32 cellular contexts compared by ENCODE assay signal in genomic region chr4:38065181-38065580, GRCh38.
"Had no signal": no experiment of that assay in that cellular context is flagged by ENCODE, and none has a peak within 500 bp of the region (broad histone marks: within the 10 kb centered on the region; RNA-seq: fewer than 3 reads in every experiment).

No MANE protein-coding gene starts in this region.

- FAIRE-seq: colon, frontal cortex, TTC549 had no signal

- H3K9me3 Mint-ChIP-seq: activated CD4-positive, alpha-beta memory T cell treated with anti-CD3 and anti-CD28 coated beads, Interleukin-2, amount 10 ng/mL, durations not matched to agents 7 days and 5 days; activated CD4-positive, alpha-beta T cell treated with anti-CD3 and anti-CD28 coated beads, Interleukin-2, amount 10 ng/mL, durations not matched to agents 7 days and 5 days; activated naive CD4-positive, alpha-beta T cell treated with anti-CD3 and anti-CD28 coated beads for 36 hours; activated naive CD4-positive, alpha-beta T cell treated with anti-CD3 and anti-CD28 coated beads, Interleukin-2, amount 50 U/mL, for 24 hours; activated naive CD8-positive, alpha-beta T cell treated with anti-CD3 and anti-CD28 coated beads for 36 hours; activated naive CD8-positive, alpha-beta T cell treated with anti-CD3 and anti-CD28 coated beads, Interleukin-2, amount 50 U/mL, for 24 hours; activated T-helper 1 cell treated with anti-CD3 and anti-CD28 coated beads, Interleukin-12 subunit alpha, Interleukin-12 subunit beta, Interleukin-2, Interleukin-4 antibody, amounts not matched to agents 30 ng/mL and 10 ng/mL and 1 ng/mL, durations not matched to agents 14 hours and 24 hours and 36 hours; activated T-helper 2 cell treated with anti-CD3 and anti-CD28 coated beads, Interferon-gamma antibody, Interleukin-2, Interleukin-4, amounts not matched to agents 10 μg/mL and 5 μg/mL and 100 μg/mL, durations not matched to agents 14 hours and 24 hours and 36 hours; effector memory CD8-positive, alpha-beta T cell; WTC11 had no signal

- ATAC-seq: activated naive CD8-positive, alpha-beta T cell treated with anti-CD3 and anti-CD28 coated beads, Interleukin-2, amount 50 U/mL, for 24 hours; body of pancreas; effector memory CD8-positive, alpha-beta T cell; WTC11 had no signal

- H3K27ac ChIP-seq: adrenal gland, body of pancreas, esophagus squamous epithelium, VCaP had no signal

- H3K27me3 Mint-ChIP-seq: activated CD4-positive, alpha-beta memory T cell treated with anti-CD3 and anti-CD28 coated beads, Interleukin-2, amount 10 ng/mL, durations not matched to agents 7 days and 5 days; activated CD4-positive, alpha-beta T cell treated with anti-CD3 and anti-CD28 coated beads, Interleukin-2, amount 10 ng/mL, durations not matched to agents 7 days and 5 days; activated naive CD4-positive, alpha-beta T cell treated with anti-CD3 and anti-CD28 coated beads, Interleukin-2, amount 50 U/mL, for 24 hours; activated naive CD8-positive, alpha-beta T cell treated with anti-CD3 and anti-CD28 coated beads for 36 hours; activated naive CD8-positive, alpha-beta T cell treated with anti-CD3 and anti-CD28 coated beads, Interleukin-2, amount 50 U/mL, for 24 hours; effector memory CD8-positive, alpha-beta T cell had no signal

- H3K36me3 ChIP-seq: adrenal gland had no signal

- DNase-seq: activated CD4-positive, alpha-beta memory T cell treated with anti-CD3 and anti-CD28 coated beads, Interleukin-2, amount 10 ng/mL, durations not matched to agents 7 days and 5 days; activated CD4-positive, alpha-beta T cell treated with anti-CD3 and anti-CD28 coated beads for 1 hour; activated CD4-positive, alpha-beta T cell treated with anti-CD3 and anti-CD28 coated beads for 4 hours; activated CD4-positive, alpha-beta T cell treated with anti-CD3 and anti-CD28 coated beads, Interleukin-2, amount 10 ng/mL, durations not matched to agents 7 days and 5 days; activated CD4-positive, alpha-beta T cell treated with anti-CD3 and anti-CD28 coated beads, Interleukin-2, amount 50 U/mL, for 4 hours; activated CD8-positive, alpha-beta memory T cell treated with anti-CD3 and anti-CD28 coated beads for 24 hours; activated effector memory CD4-positive, alpha-beta T cell treated with anti-CD3 and anti-CD28 coated beads, Interleukin-2, amount 50 U/mL, for 16 hours; activated naive CD4-positive, alpha-beta T cell treated with anti-CD3 and anti-CD28 coated beads for 36 hours; activated naive CD8-positive, alpha-beta T cell treated with anti-CD3 and anti-CD28 coated beads for 36 hours; activated naive CD8-positive, alpha-beta T cell treated with anti-CD3 and anti-CD28 coated beads, Interleukin-2, amount 50 U/mL, for 24 hours; activated T-cell treated with anti-CD3 and anti-CD28 coated beads, Interleukin-2, amount 50 U/mL, for 48 hours; adrenal gland; amygdala; aorta; body of pancreas; caudate nucleus; cortex of kidney; dermis blood vessel endothelial cell; effector CD4-positive, alpha-beta T cell; effector memory CD8-positive, alpha-beta T cell; esophagus squamous epithelium; foreskin fibroblast; head of caudate nucleus; T-helper 2 cell had no signal

- H3K9me3 ChIP-seq: adrenal gland, body of pancreas, esophagus squamous epithelium had no signal

- H3K4me3 ChIP-seq: adrenal gland, body of pancreas, esophagus squamous epithelium had no signal

- H3K27me3 ChIP-seq: adrenal gland, body of pancreas, esophagus squamous epithelium had no signal

- H3K4me3 Mint-ChIP-seq: activated CD4-positive, alpha-beta memory T cell treated with anti-CD3 and anti-CD28 coated beads, Interleukin-2, amount 10 ng/mL, durations not matched to agents 7 days and 5 days; activated CD4-positive, alpha-beta T cell treated with anti-CD3 and anti-CD28 coated beads, Interleukin-2, amount 10 ng/mL, durations not matched to agents 7 days and 5 days; activated naive CD4-positive, alpha-beta T cell treated with anti-CD3 and anti-CD28 coated beads for 36 hours; activated naive CD4-positive, alpha-beta T cell treated with anti-CD3 and anti-CD28 coated beads, Interleukin-2, amount 50 U/mL, for 24 hours; activated naive CD8-positive, alpha-beta T cell treated with anti-CD3 and anti-CD28 coated beads for 36 hours; activated naive CD8-positive, alpha-beta T cell treated with anti-CD3 and anti-CD28 coated beads, Interleukin-2, amount 50 U/mL, for 24 hours; activated T-helper 1 cell treated with anti-CD3 and anti-CD28 coated beads, Interleukin-12 subunit alpha, Interleukin-12 subunit beta, Interleukin-2, Interleukin-4 antibody, amounts not matched to agents 30 ng/mL and 10 ng/mL and 1 ng/mL, durations not matched to agents 14 hours and 24 hours and 36 hours; effector memory CD8-positive, alpha-beta T cell; WTC11 had no signal

- H3K27ac Mint-ChIP-seq: activated CD4-positive, alpha-beta memory T cell treated with anti-CD3 and anti-CD28 coated beads, Interleukin-2, amount 10 ng/mL, durations not matched to agents 7 days and 5 days; activated CD4-positive, alpha-beta T cell treated with anti-CD3 and anti-CD28 coated beads, Interleukin-2, amount 10 ng/mL, durations not matched to agents 7 days and 5 days; activated naive CD4-positive, alpha-beta T cell treated with anti-CD3 and anti-CD28 coated beads for 36 hours; activated naive CD4-positive, alpha-beta T cell treated with anti-CD3 and anti-CD28 coated beads, Interleukin-2, amount 50 U/mL, for 24 hours; activated naive CD8-positive, alpha-beta T cell treated with anti-CD3 and anti-CD28 coated beads for 36 hours; activated naive CD8-positive, alpha-beta T cell treated with anti-CD3 and anti-CD28 coated beads, Interleukin-2, amount 50 U/mL, for 24 hours; activated T-helper 1 cell treated with anti-CD3 and anti-CD28 coated beads, Interleukin-12 subunit alpha, Interleukin-12 subunit beta, Interleukin-2, Interleukin-4 antibody, amounts not matched to agents 30 ng/mL and 10 ng/mL and 1 ng/mL, durations not matched to agents 14 hours and 24 hours and 36 hours; activated T-helper 2 cell treated with anti-CD3 and anti-CD28 coated beads, Interferon-gamma antibody, Interleukin-2, Interleukin-4, amounts not matched to agents 10 μg/mL and 5 μg/mL and 100 μg/mL, durations not matched to agents 14 hours and 24 hours and 36 hours; effector memory CD8-positive, alpha-beta T cell; WTC11 had no signal
